In genomic region chr10:64329510-64329909, GRCh38 we compare ENCODE assay signal across 28 cellular contexts.
"Had no signal": no experiment of that assay in that cellular context is flagged by ENCODE, and none has a peak within 500 bp of the region (broad histone marks: within the 10 kb centered on the region; RNA-seq: fewer than 3 reads in every experiment).

No MANE protein-coding gene starts in this region.

- ATAC-seq: effector memory CD8-positive, alpha-beta T cell; esophagus mucosa; foreskin keratinocyte; gastrocnemius medialis; gastroesophageal sphincter; heart left ventricle; heart right ventricle had no signal

- H3K27me3 Mint-ChIP-seq: dendritic cell treated with granulocyte-macrophage colony-stimulating factor and Interleukin-4, amounts not matched to agents 40 ng/mL and 50 ng/mL, for 4 days; effector memory CD8-positive, alpha-beta T cell had no signal

- DNase-seq: colonic mucosa; cortex of kidney; dermis blood vessel endothelial cell; dorsolateral prefrontal cortex; effector CD4-positive, alpha-beta T cell; effector CD8-positive, alpha-beta T cell; effector memory CD4-positive, alpha-beta T cell; effector memory CD8-positive, alpha-beta T cell; endodermal cell; erythroblast; esophagus squamous epithelium; foreskin fibroblast; foreskin keratinocyte; foreskin melanocyte; gastrocnemius medialis; glutamatergic neuron; head of caudate nucleus; heart left ventricle; heart right ventricle had no signal

- H3K4me1 ChIP-seq: colonic mucosa, esophagus muscularis mucosa, esophagus squamous epithelium, foreskin keratinocyte, gastrocnemius medialis, gastroesophageal sphincter, heart left ventricle, heart right ventricle had no signal

- H3K4me1 Mint-ChIP-seq: endodermal cell had no signal

- H3K9me3 ChIP-seq: colonic mucosa, gastrocnemius medialis had no signal

- FAIRE-seq: colon, endometrium, endothelial cell of umbilical vein had no signal

- H3K27ac ChIP-seq: colonic mucosa, coronary artery, dorsolateral prefrontal cortex, epithelial cell of prostate, esophagus muscularis mucosa, esophagus squamous epithelium, foreskin keratinocyte, gastrocnemius medialis, gastroesophageal sphincter, heart left ventricle, heart right ventricle had no signal

- H3K4me3 Mint-ChIP-seq: dendritic cell treated with granulocyte-macrophage colony-stimulating factor and Interleukin-4, amounts not matched to agents 40 ng/mL and 50 ng/mL, for 4 days; effector memory CD8-positive, alpha-beta T cell; endodermal cell had no signal

- H3K4me3 ChIP-seq: colonic mucosa, coronary artery, dorsolateral prefrontal cortex, esophagus muscularis mucosa, esophagus squamous epithelium, gastrocnemius medialis, gastroesophageal sphincter, heart left ventricle, heart right ventricle had no signal

- H3K27ac Mint-ChIP-seq: dendritic cell treated with granulocyte-macrophage colony-stimulating factor and Interleukin-4, amounts not matched to agents 40 ng/mL and 50 ng/mL, for 4 days; effector memory CD8-positive, alpha-beta T cell; endodermal cell had no signal

- H3K36me3 ChIP-seq: colonic mucosa, esophagus muscularis mucosa, esophagus squamous epithelium, gastrocnemius medialis, gastroesophageal sphincter, heart left ventricle, heart right ventricle had no signal

- H3K27me3 ChIP-seq: colonic mucosa, dorsolateral prefrontal cortex, esophagus muscularis mucosa, esophagus squamous epithelium, foreskin keratinocyte, gastrocnemius medialis, gastroesophageal sphincter, heart left ventricle, heart right ventricle had no signal
